In genomic region chrX:2159858-2160257, GRCh38 we compare ENCODE assay signal across 23 cellular contexts.
"Had no signal": no experiment of that assay in that cellular context is flagged by ENCODE, and none has a peak within 500 bp of the region (broad histone marks: within the 10 kb centered on the region; RNA-seq: fewer than 3 reads in every experiment).

No MANE protein-coding gene starts in this region.

- DNase-seq: activated CD4-positive, alpha-beta memory T cell treated with anti-CD3 and anti-CD28 coated beads, Interleukin-2, amount 10 ng/mL, durations not matched to agents 7 days and 5 days; activated CD4-positive, alpha-beta T cell treated with anti-CD3 and anti-CD28 coated beads for 1 hour; activated CD4-positive, alpha-beta T cell treated with anti-CD3 and anti-CD28 coated beads for 4 hours; activated CD4-positive, alpha-beta T cell treated with anti-CD3 and anti-CD28 coated beads, Interleukin-2, amount 10 ng/mL, durations not matched to agents 7 days and 5 days; activated CD4-positive, alpha-beta T cell treated with anti-CD3 and anti-CD28 coated beads, Interleukin-2, amount 50 U/mL, for 4 hours; activated CD8-positive, alpha-beta memory T cell treated with anti-CD3 and anti-CD28 coated beads, Interleukin-2, amount 50 U/mL, for 48 hours; activated effector memory CD4-positive, alpha-beta T cell treated with Interleukin-2 at 50 U/mL for 16 hours; activated gamma-delta T cell treated with Interleukin-2 at 50 U/mL for 16 hours; activated naive CD4-positive, alpha-beta T cell treated with anti-CD3 and anti-CD28 coated beads, Interleukin-2, amount 50 U/mL, for 16 hours; activated naive CD4-positive, alpha-beta T cell treated with Interleukin-2 at 50 U/mL for 16 hours; activated T-cell treated with anti-CD3 and anti-CD28 coated beads for 4 hours; activated T-cell treated with anti-CD3 and anti-CD28 coated beads, Interleukin-2, amount 50 U/mL, for 24 hours; activated T-cell treated with anti-CD3 and anti-CD28 coated beads, Interleukin-2, amount 50 U/mL, for 72 hours; amniotic stem cell; body of pancreas; colonic mucosa; effector CD8-positive, alpha-beta T cell; esophagus squamous epithelium; foreskin melanocyte; hippocampal formation; T-helper 2 cell had no signal

- H3K4me3 ChIP-seq: body of pancreas, colonic mucosa, esophagus squamous epithelium, gastroesophageal sphincter had no signal

- H3K27me3 ChIP-seq: body of pancreas, colonic mucosa, esophagus squamous epithelium, gastroesophageal sphincter had no signal

- H3K27ac ChIP-seq: body of pancreas, colonic mucosa, epithelial cell of prostate, esophagus squamous epithelium, gastroesophageal sphincter had no signal

- H3K36me3 ChIP-seq: colonic mucosa, esophagus squamous epithelium, gastroesophageal sphincter had no signal

- H3K4me1 ChIP-seq: body of pancreas, colonic mucosa, esophagus squamous epithelium, gastroesophageal sphincter had no signal

- ATAC-seq: activated T-cell treated with anti-CD3 and anti-CD28 coated beads, Interleukin-2, amount 50 U/mL, for 72 hours; body of pancreas; gastroesophageal sphincter had no signal

- H3K9me3 ChIP-seq: body of pancreas, colonic mucosa had no signal
